Comparison of ENCODE assay signal across 1 cellular context in genomic region chr3:171813278-171813896, GRCh38.
TF ChIP-seq lines count a peak whose summit lies in the region.

No MANE protein-coding gene starts in this region.

TF ChIP-seq in K562, 482 proteins besides CTCF, POLR2A, EP300 and RAD21 (continues in another document):
- TF ChIP-seq CTBP1 (IDR thresholded peaks at IDR 0.05; ENCODE audit: borderline replicate concordance) (no peak), ZNF766 (CRISPR knock-in tag; conservative IDR thresholded peaks at IDR 0.05) (no peak), HDAC8 (tag; IDR thresholded peaks at IDR 0.05) (no peak), ZNF347 (CRISPR knock-in tag; IDR thresholded peaks at IDR 0.05; ENCODE audit: low read depth) (no peak), NFIC (IDR thresholded peaks at IDR 0.05) (no peak), RFX5 (IDR thresholded peaks at IDR 0.05; ENCODE audit: low read depth, low read length) (no peak), ZNF57 (CRISPR knock-in tag; IDR thresholded peaks at IDR 0.05) (no peak), CSDE1 (IDR thresholded peaks at IDR 0.05) (no peak), ZNF511 (CRISPR knock-in tag; IDR thresholded peaks at IDR 0.05) (no peak), LCOR (CRISPR knock-in tag; IDR thresholded peaks at IDR 0.05) (no peak), RERE (CRISPR knock-in tag; IDR thresholded peaks at IDR 0.05; ENCODE audit: borderline replicate concordance) (no peak), ZNF449 (CRISPR knock-in tag; IDR thresholded peaks at IDR 0.05) (peak; percentile 31; the same call in 1 of the 2 replicates), RUNX1 (IDR thresholded peaks at IDR 0.05; ENCODE audit: low read depth) (no peak), USF1 (CRISPR knock-in tag; IDR thresholded peaks at IDR 0.05) (no peak), KAT7 (CRISPR knock-in tag; IDR thresholded peaks at IDR 0.05; ENCODE audit: borderline replicate concordance) (no peak), ZNF24 (IDR thresholded peaks at IDR 0.05) (0 out of 2 replicates have a peak, but pooled peaks have one; percentile 26), POLR2AphosphoS2 (IDR thresholded peaks at IDR 0.05; ENCODE audit: low read length) (no peak), AFF1 (IDR thresholded peaks at IDR 0.05; ENCODE audit: low read depth in 1 of 2, partially characterized antibody in 2 of 2) (peak in 1 of 2 experiments; percentile 9), TFAM (CRISPR knock-in tag; conservative IDR thresholded peaks at IDR 0.05) (no peak), ZNF253 (CRISPR knock-in tag; conservative IDR thresholded peaks at IDR 0.05) (no peak), DMBX1 (CRISPR knock-in tag; IDR thresholded peaks at IDR 0.05; ENCODE audit: borderline replicate concordance) (no peak), ZNF398 (CRISPR knock-in tag; IDR thresholded peaks at IDR 0.05) (no peak), SMARCC2 (IDR thresholded peaks at IDR 0.05; ENCODE audit: low read depth) (no peak), ZNF551 (CRISPR knock-in tag; IDR thresholded peaks at IDR 0.05) (no peak), CBX1 (IDR thresholded peaks at IDR 0.05; ENCODE audit: low read depth) (no peak), SMAD3 (CRISPR knock-in tag; conservative IDR thresholded peaks at IDR 0.05) (peak; percentile 77; the same call in 1 of the 2 replicates), SETDB1 (IDR thresholded peaks at IDR 0.05; ENCODE audit: low read length) (no peak), ZNF644 (tag; IDR thresholded peaks at IDR 0.05; ENCODE audit: low read depth) (0 out of 2 replicates have a peak, but pooled peaks have one; percentile 51), CHD4 (IDR thresholded peaks at IDR 0.05; ENCODE audit: insufficient read depth, insufficient replicate concordance, low read depth, low read length, poor library complexity, severe bottlenecking) (no peak), XRCC4 (IDR thresholded peaks at IDR 0.05; ENCODE audit: extremely low read depth, insufficient read depth, insufficient read length) (no peak), KDM1A (IDR thresholded peaks at IDR 0.05) (no peak), MYBL2 (IDR thresholded peaks at IDR 0.05; ENCODE audit: low read depth) (no peak), MYBL2 (CRISPR knock-in tag; IDR thresholded peaks at IDR 0.05; ENCODE audit: borderline replicate concordance) (no peak), KDM2B (CRISPR knock-in tag; IDR thresholded peaks at IDR 0.05) (no peak), ZNF280B (CRISPR knock-in tag; IDR thresholded peaks at IDR 0.05) (no peak), GTF2E2 (tag; IDR thresholded peaks at IDR 0.05) (no peak), BRCA1 (IDR thresholded peaks at IDR 0.05) (no peak), BRCA1 (CRISPR knock-in tag; IDR thresholded peaks at IDR 0.05) (no peak), RBM39 (optimal IDR thresholded peaks at IDR 0.05; ENCODE audit: low read depth, low read length) (no peak), FOS (IDR thresholded peaks at IDR 0.05; ENCODE audit: extremely low read depth, insufficient read length) (no peak), TARDBP (IDR thresholded peaks at IDR 0.05) (no peak), DLX4 (CRISPR knock-in tag; IDR thresholded peaks at IDR 0.05) (no peak), ZBTB2 (IDR thresholded peaks at IDR 0.05) (no peak), PBX2 (CRISPR knock-in tag; IDR thresholded peaks at IDR 0.05; ENCODE audit: low read depth) (no peak), PBX2 (tag; conservative IDR thresholded peaks at IDR 0.05; ENCODE audit: low read depth) (no peak), ZNF239 (CRISPR knock-in tag; IDR thresholded peaks at IDR 0.05) (no peak), CEBPB (tag; IDR thresholded peaks at IDR 0.05) (no peak), FOXA3 (CRISPR knock-in tag; conservative IDR thresholded peaks at IDR 0.05 in 1 of 2, IDR thresholded peaks at IDR 0.05 in 1 of 2) (no peak)
